ENCODE assay signal across 19 cellular contexts in genomic region chr15:59995568-59996349, GRCh38. TPM values are rescaled to one million over a fixed set of nuclear protein-coding genes. Genes with fewer than 3 reads are reported as not detected.
DNase-seq lines count a peak whose midpoint lies in the region; ATAC-seq and TF ChIP-seq lines count a peak whose summit lies in the region.
"Had no signal": no experiment of that assay in that cellular context is flagged by ENCODE, and none has a peak within 500 bp of the region (broad histone marks: within the 10 kb centered on the region; RNA-seq: fewer than 3 reads in every experiment).

No MANE protein-coding gene starts in this region.

- peaks cover 23% of the 10 kb centered on the region for H3F3A ChIP-seq in GM23338 (replicated peaks; ENCODE audit: low read depth)

- H3K4me3 Mint-ChIP-seq in GM23338 (peak overlapping the region; percentile 79), nephron (peak overlapping the region in 2 of 3 experiments; percentile 58 to 59)
- H3K4me3 Mint-ChIP-seq in activated naive CD8-positive, alpha-beta T cell treated with anti-CD3 and anti-CD28 coated beads, Interleukin-2, amount 50 U/mL, for 24 hours: peak overlapping the region; percentile 11

- peaks cover 40% of the 10 kb centered on the region for H3K27me3 ChIP-seq in GM23338 (ENCODE audit: insufficient read depth)

- peaks cover 54% of the 10 kb centered on the region for H3K4me1 Mint-ChIP-seq in GM23338
- H3K4me1 Mint-ChIP-seq in activated naive CD8-positive, alpha-beta T cell treated with anti-CD3 and anti-CD28 coated beads, Interleukin-2, amount 50 U/mL, for 24 hours: peaks cover 30% of the 10 kb centered on the region
- peaks cover 15% of the 10 kb centered on the region for H3K4me1 Mint-ChIP-seq in nephron

- peaks cover 45% of the 10 kb centered on the region for H3K4me1 ChIP-seq in GM23338 (ENCODE audit: insufficient read depth)

- H3K36me3 Mint-ChIP-seq in GM23338 (ENCODE audit: low read depth): no peaks in the 10 kb centered on the region
- H3K36me3 Mint-ChIP-seq in activated naive CD8-positive, alpha-beta T cell treated with anti-CD3 and anti-CD28 coated beads, Interleukin-2, amount 50 U/mL, for 24 hours (ENCODE audit: low read depth): peaks cover 4% of the 10 kb centered on the region
- no peaks in the 10 kb centered on the region for H3K36me3 Mint-ChIP-seq in nephron (ENCODE audit: low read depth)

- H2AFZ ChIP-seq in GM23338: no peak overlapping the region

- H3K4me2 ChIP-seq in GM23338: peak overlapping the region; percentile 94

- TF ChIP-seq CTCF in GM23338 (conservative IDR thresholded peaks at IDR 0.05; ENCODE audit: low read depth in 2 of 2) (no peak), nephron (IDR thresholded peaks at IDR 0.05; ENCODE audit: unreplicated experiment in 3 of 3) (no peak)

- DNase-seq in NCI-H2227 (lab: John Stamatoyannopoulos, UW; ENCODE audit: unreplicated experiment): peak; percentile 6
- DNase-seq in NCI-H2227 treated with DMSO at 0.1 percent for 48 hours (lab: John Stamatoyannopoulos, UW): no peak
- peak; percentile 66 for DNase-seq in GM23338 (ENCODE audit: low spot score)
- no peak for DNase-seq in activated naive CD8-positive, alpha-beta T cell treated with anti-CD3 and anti-CD28 coated beads, Interleukin-2, amount 50 U/mL, for 24 hours
- DNase-seq in cerebellar cortex (ENCODE audit: low spot score): no peak
- DNase-seq in DMS153 (lab: John Stamatoyannopoulos, UW): no peak
- DNase-seq: foreskin melanocyte, NCI-H146, NCI-H446 had no signal

- H3K27ac Mint-ChIP-seq in GM23338 (no peak overlapping the region), nephron (no peak overlapping the region)
- H3K27ac Mint-ChIP-seq in activated naive CD8-positive, alpha-beta T cell treated with anti-CD3 and anti-CD28 coated beads, Interleukin-2, amount 50 U/mL, for 24 hours: no peak overlapping the region

- peak overlapping the region; percentile 82 for H3K27ac ChIP-seq in GM23338 (ENCODE audit: low read depth)
- H3K27ac ChIP-seq: 22Rv1, C4-2B, HL-60, SJSA1, suprapubic skin had no signal

- no peak for ATAC-seq in GM23338
- no peak for ATAC-seq in activated naive CD8-positive, alpha-beta T cell treated with anti-CD3 and anti-CD28 coated beads, Interleukin-2, amount 50 U/mL, for 24 hours
- ATAC-seq in HG03196 (IDR thresholded peaks at IDR 0.05; ENCODE audit: unreplicated experiment): no peak
- ATAC-seq: GM12878 had no signal

- peaks cover 54% of the 10 kb centered on the region for H3K27me3 Mint-ChIP-seq in GM23338 (ENCODE audit: insufficient read depth, low read depth, poor library complexity)
- H3K27me3 Mint-ChIP-seq in activated naive CD8-positive, alpha-beta T cell treated with anti-CD3 and anti-CD28 coated beads, Interleukin-2, amount 50 U/mL, for 24 hours: peaks cover 86% of the 10 kb centered on the region
- peaks cover 98% of the 10 kb centered on the region for H3K27me3 Mint-ChIP-seq in nephron (ENCODE audit: low read depth)

- no peaks in the 10 kb centered on the region for H3K79me2 ChIP-seq in GM23338 (replicated peaks; ENCODE audit: insufficient read depth)

- H3K4me3 ChIP-seq in GM23338: peak overlapping the region; percentile 82
- H3K4me3 ChIP-seq: mucosa of descending colon, SJSA1, suprapubic skin had no signal

- no peaks in the 10 kb centered on the region for H3K9me3 Mint-ChIP-seq in GM23338
- no peaks in the 10 kb centered on the region for H3K9me3 Mint-ChIP-seq in activated naive CD8-positive, alpha-beta T cell treated with anti-CD3 and anti-CD28 coated beads, Interleukin-2, amount 50 U/mL, for 24 hours
- no peaks in the 10 kb centered on the region for H3K9me3 Mint-ChIP-seq in nephron

- H3K9me2 ChIP-seq in GM23338 (ENCODE audit: insufficient read depth): no peaks in the 10 kb centered on the region

- H4K20me1 ChIP-seq in GM23338 (replicated peaks; ENCODE audit: insufficient read depth): no peaks in the 10 kb centered on the region

- H3K36me3 ChIP-seq in GM23338 (ENCODE audit: insufficient read depth): no peaks in the 10 kb centered on the region
- H3K36me3 ChIP-seq: SJSA1, suprapubic skin had no signal

TF ChIP-seq in GM23338, 12 proteins besides CTCF, POLR2A, EP300 and RAD21:
- TF ChIP-seq NANOG (IDR thresholded peaks at IDR 0.05; ENCODE audit: borderline replicate concordance) (peak; percentile 79; the same call in 1 of the 2 replicates), STAT1 (IDR thresholded peaks at IDR 0.05; ENCODE audit: unreplicated experiment) (no peak), ZNF114 (CRISPR knock-in tag; IDR thresholded peaks at IDR 0.05) (no peak), ZNF331 (CRISPR knock-in tag; IDR thresholded peaks at IDR 0.05; ENCODE audit: low read depth) (no peak), CREB1 (CRISPR knock-in tag; IDR thresholded peaks at IDR 0.05; ENCODE audit: low read depth) (0 out of 2 replicates have a peak, but pooled peaks have one; percentile 16), JUNB (IDR thresholded peaks at IDR 0.05; ENCODE audit: unreplicated experiment) (no peak)

RNA-seq across cellular contexts. Expression of gene FOXB1, which starts 8.4 kb away (rescaled TPM):
- 3.1 and 4.7 TPM in 2 replicates for total RNA-seq in GM23338 (2014; rRNA removed; shearing (Covaris generic))
- 5.4 and 6.7 TPM in 2 replicates for polyA plus RNA-seq in GM23338 (2016; fragmentation: Nextera tagmentation; extraction: Ambion mirVana)
- total RNA-seq: cardiac septum, GM12878, mucosa of descending colon, SJSA1, suprapubic skin had no signal
- polyA plus RNA-seq: GM12878 had no signal

Comparison
In these comparisons a context has a peak if more than half of its experiments do, and no peak if none do; other contexts are left out.
1. DNase-seq: peak in NCI-H2227 (single experiment) and GM23338 (single experiment); none in NCI-H2227 treated with DMSO at 0.1 percent for 48 hours (single experiment), activated naive CD8-positive, alpha-beta T cell treated with anti-CD3 and anti-CD28 coated beads, Interleukin-2, amount 50 U/mL, for 24 hours (single experiment), cerebellar cortex (single experiment) and DMS153 (single experiment).
2. H3K4me3 Mint-ChIP-seq: peak in every context shown above with its lines; median percentile 79 in GM23338; 58 in nephron; 11 in activated naive CD8-positive, alpha-beta T cell treated with anti-CD3 and anti-CD28 coated beads, Interleukin-2, amount 50 U/mL, for 24 hours.